Comparison of ENCODE assay signal across 7 cellular contexts in genomic region chr22:31001124-31001770, GRCh38.
"Had no signal": no experiment of that assay in that cellular context is flagged by ENCODE, and none has a peak within 500 bp of the region (broad histone marks: within the 10 kb centered on the region; RNA-seq: fewer than 3 reads in every experiment).

No MANE protein-coding gene starts in this region.

- DNase-seq: H9, HCEC 1CT had no signal

- FAIRE-seq: H1, H54, HTR-8/SVneo had no signal

- H3K4me3 ChIP-seq: GM23338 had no signal

- ATAC-seq: GM23338 had no signal

- H3K27ac Mint-ChIP-seq: GM23338, IgD-negative memory B cell had no signal

- H3K4me1 Mint-ChIP-seq: GM23338 had no signal

- H3K4me3 Mint-ChIP-seq: GM23338, H9, IgD-negative memory B cell had no signal

- H2AFZ ChIP-seq: GM23338 had no signal

- H3K4me2 ChIP-seq: GM23338 had no signal
